Comparison of ENCODE assay signal across 18 cellular contexts in genomic region chr1:226542623-226543103, GRCh38. TPM values are rescaled to one million over a fixed set of nuclear protein-coding genes. Genes with fewer than 3 reads are reported as not detected.
DNase-seq lines count a peak whose midpoint lies in the region; ATAC-seq and TF ChIP-seq lines count a peak whose summit lies in the region.
"Had no signal": no experiment of that assay in that cellular context is flagged by ENCODE, and none has a peak within 500 bp of the region (broad histone marks: within the 10 kb centered on the region; RNA-seq: fewer than 3 reads in every experiment).

No MANE protein-coding gene starts in this region.

- H3K9me3 Mint-ChIP-seq in stimulated activated naive B cell treated with anti-CD40 and anti-IgM and Interleukin-4, amounts not matched to agents 10 μg/mL and 1 μg/mL and 100 μg/mL, for 72 hours, result no peaks in the 10 kb centered on the region

- H3K27me3 ChIP-seq in psoas muscle (ENCODE audit: insufficient read depth in 3 of 3, low read length in 2 of 3) (no peaks in the 10 kb centered on the region), PC-9 (ENCODE audit: insufficient read depth, low read depth) (peaks cover 28% of the 10 kb centered on the region)
- H3K27me3 ChIP-seq: ascending aorta, vagina had no signal

- ATAC-seq in Right ventricle myocardium superior (ENCODE audit: poor library complexity) (peak; percentile 73), psoas muscle (peak; percentile 27 to 77 (median 50)), GM18498 (IDR thresholded peaks at IDR 0.05; ENCODE audit: unreplicated experiment) (no peak)
- no peak for ATAC-seq in stimulated activated naive B cell treated with anti-CD40 and anti-IgM and Interleukin-4, amounts not matched to agents 10 μg/mL and 1 μg/mL and 100 μg/mL, for 72 hours (replicated peaks)
- ATAC-seq: activated CD8-positive, alpha-beta T cell treated with anti-CD3 and anti-CD28 coated beads, Interleukin-2, amount 10 ng/mL, durations not matched to agents 7 days and 5 days had no signal

- CTCF ChIA-PET in PC-9 (lab: Charles Lee), result no interaction called here

- H3K27ac Mint-ChIP-seq in stimulated activated naive B cell treated with anti-CD40 and anti-IgM and Interleukin-4, amounts not matched to agents 10 μg/mL and 1 μg/mL and 100 μg/mL, for 72 hours, result no peak overlapping the region
- H3K27ac Mint-ChIP-seq: activated CD8-positive, alpha-beta T cell treated with anti-CD3 and anti-CD28 coated beads, Interleukin-2, amount 10 ng/mL, durations not matched to agents 7 days and 5 days had no signal

- H3K4me3 ChIP-seq in psoas muscle, result no peak overlapping the region
- H3K4me3 ChIP-seq in PC-9, result no peak overlapping the region
- H3K4me3 ChIP-seq: ascending aorta, vagina had no signal

- H3K36me3 Mint-ChIP-seq in stimulated activated naive B cell treated with anti-CD40 and anti-IgM and Interleukin-4, amounts not matched to agents 10 μg/mL and 1 μg/mL and 100 μg/mL, for 72 hours, result no peaks in the 10 kb centered on the region

- intact Hi-C loops in Right ventricle myocardium superior (cut with DNase I) (no loop called here), psoas muscle (cut with DNase I) (no loop called here), PC-9 (cut with micrococcal nuclease; ENCODE audit: unreplicated experiment) (no loop called here)

- no peaks in the 10 kb centered on the region for H4K20me1 ChIP-seq in PC-9 (ENCODE audit: insufficient read depth)

- POLR2A ChIA-PET in PC-9 (lab: Charles Lee; ENCODE audit: unreplicated experiment), result no interaction called here

- H3K27ac ChIP-seq in psoas muscle (peak overlapping the region; percentile 23), PC-9 (no peak overlapping the region)
- H3K27ac ChIP-seq: ascending aorta, RWPE1, vagina had no signal

- no peak overlapping the region for H2AFZ ChIP-seq in PC-9

- H3K9me2 ChIP-seq in PC-9 (ENCODE audit: insufficient read depth), result no peaks in the 10 kb centered on the region

- no peaks in the 10 kb centered on the region for H3K36me3 ChIP-seq in psoas muscle (ENCODE audit: insufficient read depth in 1 of 2, low read depth in 1 of 2)
- no peaks in the 10 kb centered on the region for H3K36me3 ChIP-seq in PC-9 (ENCODE audit: low read depth)
- H3K36me3 ChIP-seq: ascending aorta, vagina had no signal

- DNase-seq in DMS79 (lab: John Stamatoyannopoulos, UW), result peak; percentile 94
- peak; percentile 87 for DNase-seq in NCI-H510A treated with DMSO at 0.1 percent for 48 hours (lab: John Stamatoyannopoulos, UW)
- no peak for DNase-seq in Right ventricle myocardium superior
- peak in 1 of 2 donors; percentile 37 for DNase-seq in psoas muscle
- no peak for DNase-seq in stimulated activated naive B cell treated with anti-CD40 and anti-IgM and Interleukin-4, amounts not matched to agents 10 μg/mL and 1 μg/mL and 100 μg/mL, for 72 hours
- DNase-seq in PC-9, result no peak
- DNase-seq in T-helper 1 cell, result no peak
- DNase-seq: activated CD8-positive, alpha-beta T cell treated with anti-CD3 and anti-CD28 coated beads, Interleukin-2, amount 10 ng/mL, durations not matched to agents 7 days and 5 days; activated effector memory CD4-positive, alpha-beta T cell treated with Interleukin-2 at 50 U/mL for 16 hours; DND-41; effector memory CD4-positive, alpha-beta T cell; glutamatergic neuron; NCI-H2081 treated with DMSO at 0.1 percent for 48 hours; nucleus accumbens had no signal

- H3K79me2 ChIP-seq in PC-9 (ENCODE audit: low read depth), result no peaks in the 10 kb centered on the region

- no peak overlapping the region for H3K4me3 Mint-ChIP-seq in stimulated activated naive B cell treated with anti-CD40 and anti-IgM and Interleukin-4, amounts not matched to agents 10 μg/mL and 1 μg/mL and 100 μg/mL, for 72 hours
- H3K4me3 Mint-ChIP-seq: activated CD8-positive, alpha-beta T cell treated with anti-CD3 and anti-CD28 coated beads, Interleukin-2, amount 10 ng/mL, durations not matched to agents 7 days and 5 days had no signal

- no TSS peak for BruUV-seq in PC-9 (replicated peaks; lab: Mats Ljungman, UMichigan)

- H3K4me2 ChIP-seq in PC-9, result no peak overlapping the region

- TF ChIP-seq CTCF in psoas muscle (IDR thresholded peaks at IDR 0.05) (no peak), PC-9 (conservative IDR thresholded peaks at IDR 0.05) (no peak)

- peaks cover 9% of the 10 kb centered on the region for H3K4me1 ChIP-seq in psoas muscle
- no peaks in the 10 kb centered on the region for H3K4me1 ChIP-seq in PC-9 (replicated peaks; ENCODE audit: insufficient read depth)
- H3K4me1 ChIP-seq: ascending aorta had no signal

- H3K4me1 Mint-ChIP-seq in stimulated activated naive B cell treated with anti-CD40 and anti-IgM and Interleukin-4, amounts not matched to agents 10 μg/mL and 1 μg/mL and 100 μg/mL, for 72 hours, result peaks cover 0 to 1% of the 10 kb centered on the region in 2 donors

- H3F3A ChIP-seq in PC-9 (ENCODE audit: insufficient read depth, low read depth), result no peaks in the 10 kb centered on the region

- WGBS in psoas muscle, 3 donors, result 14 to 21% (median 15%) methylated on average over 10 of the region's 10 CpGs

- H3K27me3 Mint-ChIP-seq in stimulated activated naive B cell treated with anti-CD40 and anti-IgM and Interleukin-4, amounts not matched to agents 10 μg/mL and 1 μg/mL and 100 μg/mL, for 72 hours, result peaks cover 14 to 20% of the 10 kb centered on the region in 2 donors

- H3K9me3 ChIP-seq in psoas muscle (no peaks in the 10 kb centered on the region), PC-9 (ENCODE audit: insufficient read depth, low read depth) (no peaks in the 10 kb centered on the region)
- H3K9me3 ChIP-seq: ascending aorta, vagina had no signal

RNA-seq across cellular contexts. Expression of gene STUM, which starts 5.9 kb away (rescaled TPM):
- total RNA-seq in Right ventricle myocardium superior (1.2 TPM), psoas muscle (1 to 10 TPM in 3 of 4 donors, under 1 TPM in 1; 0.34 to 1.5 (median 1.2) TPM), PC-9 (2021) (not detected in 2 replicates)
- polyA plus RNA-seq in psoas muscle, result under 1 TPM; 0.69 to 0.96 (median 0.86) TPM
- total RNA-seq: activated CD8-positive, alpha-beta T cell treated with anti-CD3 and anti-CD28 coated beads, Interleukin-2, amount 10 ng/mL, durations not matched to agents 7 days and 5 days had no signal

Comparison
In these comparisons a context has a peak if more than half of its experiments do, and no peak if none do; other contexts are left out.
1. DNase-seq: peak in DMS79 (single experiment) and NCI-H510A treated with DMSO at 0.1 percent for 48 hours (single experiment); none in Right ventricle myocardium superior (single experiment), stimulated activated naive B cell treated with anti-CD40 and anti-IgM and Interleukin-4, amounts not matched to agents 10 μg/mL and 1 μg/mL and 100 μg/mL, for 72 hours (single experiment), PC-9 (0 of 2) and T-helper 1 cell (0 of 5).
2. ATAC-seq: peak in Right ventricle myocardium superior (single experiment) and psoas muscle (4 of 4); none in stimulated activated naive B cell treated with anti-CD40 and anti-IgM and Interleukin-4, amounts not matched to agents 10 μg/mL and 1 μg/mL and 100 μg/mL, for 72 hours (0 of 2) and GM18498 (single experiment).